9 cellular contexts compared by ENCODE assay signal in the genomic region with DNA sequence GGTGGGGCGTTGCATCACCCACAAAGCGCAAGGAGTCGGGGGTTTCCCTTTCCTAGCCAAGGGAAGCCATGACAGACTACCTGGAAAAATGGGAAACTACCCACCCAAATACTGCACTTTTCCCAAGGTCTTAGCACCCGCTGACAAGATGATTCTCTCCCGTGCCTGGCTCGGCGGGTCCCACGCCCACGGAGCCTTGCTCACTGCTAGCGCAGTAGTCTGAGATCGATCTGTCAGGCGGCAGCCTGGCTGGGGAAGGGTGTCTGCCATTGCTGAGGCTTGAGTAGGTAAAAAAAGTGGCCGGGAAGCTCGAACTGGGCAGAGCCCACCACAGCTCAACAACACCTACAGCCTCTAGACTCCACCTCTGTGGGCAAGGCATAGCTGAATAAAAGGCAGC.
"Had no signal": no experiment of that assay in that cellular context is flagged by ENCODE, and none has a peak within 500 bp of the region (broad histone marks: within the 10 kb centered on the region; RNA-seq: fewer than 3 reads in every experiment).

No MANE protein-coding gene starts in this region.

- H3K9ac ChIP-seq: GM23248 had no signal

- H2AFZ ChIP-seq: GM23248 had no signal

- H3K4me3 Mint-ChIP-seq: HFFc6, IgD-negative memory B cell had no signal

- H3K27ac ChIP-seq: GM23248, HL-60 had no signal

- DNase-seq: GM23248, GOT3, H7, HFFc6 had no signal

- ATAC-seq: HCT116, HepG2 had no signal

- H3K36me3 ChIP-seq: HAP-1 had no signal

- H3K4me1 ChIP-seq: HAP-1 had no signal

- H3K27me3 Mint-ChIP-seq: IgD-negative memory B cell had no signal

- H3K27ac Mint-ChIP-seq: HFFc6, IgD-negative memory B cell had no signal

- H3K4me3 ChIP-seq: GM23248, HAP-1 had no signal
